23 cellular contexts compared by ENCODE assay signal in genomic region chr14:90699016-90699415, GRCh38.
A peak's percentile ranks its signal among the peaks of the same experiment; 100 is the strongest.
DNase-seq lines count a peak whose midpoint lies in the region; ATAC-seq and TF ChIP-seq lines count a peak whose summit lies in the region.
"Had no signal": no experiment of that assay in that cellular context is flagged by ENCODE, and none has a peak within 500 bp of the region (broad histone marks: within the 10 kb centered on the region; RNA-seq: fewer than 3 reads in every experiment).

No MANE protein-coding gene starts in this region.

- H3K27me3 ChIP-seq in A673 (replicated peaks; ENCODE audit: insufficient read depth, low read depth, low read length, poor library complexity): no peaks in the 10 kb centered on the region
- no peaks in the 10 kb centered on the region for H3K27me3 ChIP-seq in endodermal cell (ENCODE audit: control insufficient read depth, insufficient read depth, low read length, poor library complexity, severe bottlenecking)

- H3K27ac Mint-ChIP-seq in osteocyte (ENCODE audit: unreplicated experiment) (peak overlapping the region; percentile 79), T-cell (no peak overlapping the region), endodermal cell (no peak overlapping the region)
- no peak overlapping the region for H3K27ac Mint-ChIP-seq in stimulated activated memory B cell treated with anti-CD40 and anti-IgM and Interleukin-4, amounts not matched to agents 10 μg/mL and 1 μg/mL and 100 μg/mL, for 72 hours
- H3K27ac Mint-ChIP-seq: activated CD8-positive, alpha-beta T cell treated with anti-CD3 and anti-CD28 coated beads, Interleukin-2, amount 10 ng/mL, durations not matched to agents 7 days and 5 days; activated naive CD4-positive, alpha-beta T cell treated with anti-CD3 and anti-CD28 coated beads for 36 hours; nephron progenitor cell; T-helper 2 cell treated with Interferon-gamma antibody and Interleukin-4, amounts not matched to agents 5 μg/mL and 100 μg/mL, for 36 hours had no signal

- DNase-seq in A673 (ENCODE audit: low spot score): no peak
- peak; percentile 77 for DNase-seq in NCI-H1694 (lab: John Stamatoyannopoulos, UW)
- DNase-seq in cerebellum (ENCODE audit: low spot score): peak; percentile 45
- DNase-seq in osteocyte (ENCODE audit: extremely low spot score, unreplicated experiment): no peak
- no peak for DNase-seq in T-cell
- DNase-seq in NCI-H2081 treated with DMSO at 0.1 percent for 48 hours (lab: John Stamatoyannopoulos, UW): no peak
- DNase-seq in endodermal cell: no peak
- DNase-seq: activated CD8-positive, alpha-beta T cell treated with anti-CD3 and anti-CD28 coated beads, Interleukin-2, amount 10 ng/mL, durations not matched to agents 7 days and 5 days; activated naive CD4-positive, alpha-beta T cell treated with anti-CD3 and anti-CD28 coated beads for 36 hours; activated T-cell treated with anti-CD3 and anti-CD28 coated beads, Interleukin-2, amount 50 U/mL, for 4 hours; CD8-positive, alpha-beta memory T cell; KBM-7; MV-4-11; NCI-H1930; NCI-H748 treated with DMSO at 0.1 percent for 48 hours; nephron progenitor cell; PC-3; stimulated activated CD8-positive, alpha-beta memory T cell treated with anti-CD3 and anti-CD28 coated beads, Interleukin-4, amount 100 ng/mL, for 48 hours had no signal

- BruUV-seq in A673 (replicated peaks; lab: Mats Ljungman, UMichigan): TSS peak; percentile 96

- peaks cover 54% of the 10 kb centered on the region for H3K4me1 ChIP-seq in A673 (ENCODE audit: insufficient read depth, low read length, poor library complexity, severe bottlenecking)
- no peaks in the 10 kb centered on the region for H3K4me1 ChIP-seq in endodermal cell (ENCODE audit: control insufficient read depth, insufficient read depth, low read length)

- no peak for TF ChIP-seq CTCF in A673 (conservative IDR thresholded peaks at IDR 0.05; ENCODE audit: low read depth, low read length)
- TF ChIP-seq CTCF in osteocyte (IDR thresholded peaks at IDR 0.05): no peak
- TF ChIP-seq CTCF in endodermal cell (conservative IDR thresholded peaks at IDR 0.05): no peak

- POLR2A ChIA-PET in A673 (lab: Charles Lee; ENCODE audit: low non-redundant PET): no interaction called here
- POLR2A ChIA-PET in T-cell (lab: Charles Lee): no interaction called here

- H3K9me3 ChIP-seq in A673 (ENCODE audit: low read depth, low read length, poor library complexity, severe bottlenecking) (no peaks in the 10 kb centered on the region), endodermal cell (ENCODE audit: control insufficient read depth, low read length) (no peaks in the 10 kb centered on the region)

- intact Hi-C loops in A673 (cut with micrococcal nuclease; ENCODE audit: unreplicated experiment): loop anchor here (10.0 kb wide), 1 partner anchor 424 kb away; no protein-coding TSS in a partner anchor

- 92 to 100% methylated on average over 1 to 7 of the region's 7 CpGs for WGBS in endodermal cell (ENCODE audit: insufficient coverage in 1 of 2, insufficient read length in 1 of 2), 2 experiments

- H3K36me3 ChIP-seq in A673 (ENCODE audit: insufficient read depth, low read length, poor library complexity, severe bottlenecking): no peaks in the 10 kb centered on the region
- no peaks in the 10 kb centered on the region for H3K36me3 ChIP-seq in endodermal cell (ENCODE audit: control insufficient read depth, insufficient read depth, low read length)

- no peaks in the 10 kb centered on the region for H3K27me3 Mint-ChIP-seq in osteocyte (ENCODE audit: unreplicated experiment)
- peaks cover 10% of the 10 kb centered on the region for H3K27me3 Mint-ChIP-seq in stimulated activated memory B cell treated with anti-CD40 and anti-IgM and Interleukin-4, amounts not matched to agents 10 μg/mL and 1 μg/mL and 100 μg/mL, for 72 hours
- H3K27me3 Mint-ChIP-seq in T-cell: peaks cover 0 to 1% of the 10 kb centered on the region in 2 donors
- no peaks in the 10 kb centered on the region for H3K27me3 Mint-ChIP-seq in endodermal cell (ENCODE audit: insufficient read depth)

- H3K4me3 Mint-ChIP-seq in osteocyte (ENCODE audit: unreplicated experiment): no peak overlapping the region
- H3K4me3 Mint-ChIP-seq in stimulated activated memory B cell treated with anti-CD40 and anti-IgM and Interleukin-4, amounts not matched to agents 10 μg/mL and 1 μg/mL and 100 μg/mL, for 72 hours: no peak overlapping the region
- H3K4me3 Mint-ChIP-seq in T-cell: no peak overlapping the region
- H3K4me3 Mint-ChIP-seq in endodermal cell: no peak overlapping the region
- H3K4me3 Mint-ChIP-seq: activated CD8-positive, alpha-beta T cell treated with anti-CD3 and anti-CD28 coated beads, Interleukin-2, amount 10 ng/mL, durations not matched to agents 7 days and 5 days; activated naive CD4-positive, alpha-beta T cell treated with anti-CD3 and anti-CD28 coated beads for 36 hours; activated T-cell treated with anti-CD3 and anti-CD28 coated beads, Interleukin-2, amount 50 U/mL, for 4 hours; CD8-positive, alpha-beta memory T cell; nephron progenitor cell; T-helper 2 cell treated with Interferon-gamma antibody and Interleukin-4, amounts not matched to agents 5 μg/mL and 100 μg/mL, for 36 hours had no signal

- H3K27ac ChIP-seq in A673 (ENCODE audit: low read depth, low read length, poor library complexity, severe bottlenecking) (peak overlapping the region; percentile 94), endodermal cell (ENCODE audit: low read depth, low read length) (no peak overlapping the region)
- H3K27ac ChIP-seq: epithelial cell of prostate had no signal

- no peak overlapping the region for H3K9ac ChIP-seq in endodermal cell (ENCODE audit: extremely low read depth, low read length, poor library complexity, severe bottlenecking)

- no peak for ATAC-seq in stimulated activated memory B cell treated with anti-CD40 and anti-IgM and Interleukin-4, amounts not matched to agents 10 μg/mL and 1 μg/mL and 100 μg/mL, for 72 hours
- ATAC-seq in T-cell (replicated peaks in 1 of 4): no peak
- ATAC-seq: activated CD8-positive, alpha-beta T cell treated with anti-CD3 and anti-CD28 coated beads, Interleukin-2, amount 10 ng/mL, durations not matched to agents 7 days and 5 days; activated T-cell treated with anti-CD3 and anti-CD28 coated beads, Interleukin-2, amount 50 U/mL, for 4 hours; left colon; PC-3 had no signal

- H3K9me3 Mint-ChIP-seq in osteocyte (ENCODE audit: unreplicated experiment): no peaks in the 10 kb centered on the region
- no peaks in the 10 kb centered on the region for H3K9me3 Mint-ChIP-seq in stimulated activated memory B cell treated with anti-CD40 and anti-IgM and Interleukin-4, amounts not matched to agents 10 μg/mL and 1 μg/mL and 100 μg/mL, for 72 hours
- H3K9me3 Mint-ChIP-seq in T-cell: no peaks in the 10 kb centered on the region
- H3K9me3 Mint-ChIP-seq in endodermal cell: no peaks in the 10 kb centered on the region
- H3K9me3 Mint-ChIP-seq: activated naive CD4-positive, alpha-beta T cell treated with anti-CD3 and anti-CD28 coated beads for 36 hours; activated T-cell treated with anti-CD3 and anti-CD28 coated beads, Interleukin-2, amount 50 U/mL, for 4 hours; CD8-positive, alpha-beta memory T cell; nephron progenitor cell; T-helper 2 cell treated with Interferon-gamma antibody and Interleukin-4, amounts not matched to agents 5 μg/mL and 100 μg/mL, for 36 hours had no signal

- peaks cover 18% of the 10 kb centered on the region for H3K4me1 Mint-ChIP-seq in osteocyte (ENCODE audit: unreplicated experiment)
- peaks cover 2% of the 10 kb centered on the region for H3K4me1 Mint-ChIP-seq in stimulated activated memory B cell treated with anti-CD40 and anti-IgM and Interleukin-4, amounts not matched to agents 10 μg/mL and 1 μg/mL and 100 μg/mL, for 72 hours
- peaks cover 0 to 7% (median 7%) of the 10 kb centered on the region in 3 donors for H3K4me1 Mint-ChIP-seq in T-cell
- peaks cover 9% of the 10 kb centered on the region for H3K4me1 Mint-ChIP-seq in endodermal cell
- H3K4me1 Mint-ChIP-seq: CD8-positive, alpha-beta memory T cell had no signal

- CTCF ChIA-PET in A673 (lab: Charles Lee): interaction anchor here (0.6 to 2.4 kb wide), 3 partner anchors 59 to 299 kb away, joined by 3 to 6 read pairs (median 5); no protein-coding TSS in a partner anchor
- CTCF ChIA-PET in T-cell (lab: Charles Lee): interaction anchor here in 1 of 2 donors (0.6 to 0.8 kb wide), 2 partner anchors 30 to 387 kb away, joined by 3 read pairs; no protein-coding TSS in a partner anchor

- H3K36me3 Mint-ChIP-seq in osteocyte (ENCODE audit: unreplicated experiment) (no peaks in the 10 kb centered on the region), T-cell (no peaks in the 10 kb centered on the region), endodermal cell (ENCODE audit: low read depth) (peaks cover 2% of the 10 kb centered on the region)
- H3K36me3 Mint-ChIP-seq in stimulated activated memory B cell treated with anti-CD40 and anti-IgM and Interleukin-4, amounts not matched to agents 10 μg/mL and 1 μg/mL and 100 μg/mL, for 72 hours: no peaks in the 10 kb centered on the region
- H3K36me3 Mint-ChIP-seq: CD8-positive, alpha-beta memory T cell had no signal

- H3K4me3 ChIP-seq in A673 (ENCODE audit: low read depth, low read length, poor library complexity, severe bottlenecking) (no peak overlapping the region), endodermal cell (ENCODE audit: low read length) (no peak overlapping the region)
- H3K4me3 ChIP-seq: coronary artery had no signal

Comparison
In these comparisons a context has a peak if more than half of its experiments do, and no peak if none do; other contexts are left out.
1. DNase-seq: peak in NCI-H1694 (single experiment) and cerebellum (single experiment); none in A673 (single experiment), osteocyte (single experiment), T-cell (0 of 34), NCI-H2081 treated with DMSO at 0.1 percent for 48 hours (single experiment) and endodermal cell (single experiment).